8 cellular contexts compared by ENCODE assay signal in the genomic region with DNA sequence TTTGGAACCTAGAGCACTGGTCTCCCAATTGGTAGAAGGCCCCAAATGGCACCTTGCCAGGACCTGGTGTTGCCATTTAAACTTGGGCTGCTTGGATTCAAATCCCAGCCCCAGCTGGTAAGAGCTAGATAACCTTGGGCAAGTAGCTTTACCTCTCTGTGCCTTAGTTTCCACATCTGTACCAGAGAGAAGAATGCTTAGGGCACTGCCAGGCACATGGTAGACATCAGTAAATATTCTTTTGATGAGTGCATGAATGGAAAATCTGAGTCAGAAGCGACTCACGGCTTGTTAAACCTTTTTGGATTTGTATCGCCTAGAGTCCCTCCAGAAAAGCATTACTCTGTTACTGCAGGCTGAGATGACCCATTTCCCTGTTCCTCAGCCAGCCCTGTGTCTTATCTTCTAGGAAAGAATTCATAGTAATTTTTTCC.
DNase-seq lines count a peak whose midpoint lies in the region; ATAC-seq and TF ChIP-seq lines count a peak whose summit lies in the region.

No MANE protein-coding gene starts in this region.

- DNase-seq in AG09319 (ENCODE audit: extremely low read depth, low read depth): peak; percentile 66
- peak; percentile 88 for DNase-seq in HFF-Myc (ENCODE audit: extremely low read depth, low read depth)
- peak; percentile 82 for DNase-seq in adipocyte (ENCODE audit: low read depth)
- DNase-seq in kidney epithelial cell (ENCODE audit: low read depth): peak; percentile 76
- DNase-seq in mucosa of gallbladder (ENCODE audit: low spot score): no peak
- DNase-seq in AML-193 (lab: John Stamatoyannopoulos, UW): no peak
- no peak for DNase-seq in suprapubic skin (ENCODE audit: low spot score in 2 of 2)

- whole genome bisulfite sequencing in suprapubic skin: 35% methylated on average over 3 of the region's 3 CpGs

- H3K4me3 ChIP-seq in HFF-Myc (replicated peaks; ENCODE audit: low read depth, low read length) (no peak overlapping the region), adipocyte (ENCODE audit: low read length) (no peak overlapping the region), kidney epithelial cell (ENCODE audit: low read depth, low read length) (no peak overlapping the region), suprapubic skin (no peak overlapping the region)

- H3K36me3 ChIP-seq in adipocyte (ENCODE audit: control insufficient read depth, insufficient read depth, low read length, severe bottlenecking): no peaks in the 10 kb centered on the region
- no peaks in the 10 kb centered on the region for H3K36me3 ChIP-seq in kidney epithelial cell (ENCODE audit: control insufficient read depth, insufficient read depth, low read length)
- no peaks in the 10 kb centered on the region for H3K36me3 ChIP-seq in suprapubic skin

- TF ChIP-seq EP300 in suprapubic skin (IDR thresholded peaks at IDR 0.05): no peak

- H3K9me3 ChIP-seq in adipocyte (ENCODE audit: control insufficient read depth, low read length): no peaks in the 10 kb centered on the region
- H3K9me3 ChIP-seq in suprapubic skin: no peaks in the 10 kb centered on the region

- no peak for TF ChIP-seq CTCF in AG09319 (IDR thresholded peaks at IDR 0.05; ENCODE audit: low read depth, low read length)
- TF ChIP-seq CTCF in HFF-Myc (IDR thresholded peaks at IDR 0.05; ENCODE audit: low read depth, low read length, missing control alignments): no peak
- TF ChIP-seq CTCF in kidney epithelial cell (IDR thresholded peaks at IDR 0.05; ENCODE audit: insufficient read depth, low read length, poor library complexity, severe bottlenecking): no peak
- no peak for TF ChIP-seq CTCF in suprapubic skin (IDR thresholded peaks at IDR 0.05)

- ATAC-seq in HG02981 (IDR thresholded peaks at IDR 0.05; ENCODE audit: unreplicated experiment): no peak

- H3K9ac ChIP-seq in adipocyte (ENCODE audit: low read length): peak overlapping the region; percentile 70

- no peaks in the 10 kb centered on the region for H3K27me3 ChIP-seq in adipocyte (replicated peaks; ENCODE audit: control insufficient read depth, insufficient read depth, low read length)
- H3K27me3 ChIP-seq in kidney epithelial cell (ENCODE audit: control insufficient read depth, insufficient read depth, low read length): no peaks in the 10 kb centered on the region
- no peaks in the 10 kb centered on the region for H3K27me3 ChIP-seq in suprapubic skin

- peaks cover 25% of the 10 kb centered on the region for H3K4me1 ChIP-seq in adipocyte (ENCODE audit: control insufficient read depth, insufficient read depth, low read length)
- H3K4me1 ChIP-seq in suprapubic skin: peaks cover 17% of the 10 kb centered on the region

- H3K27ac ChIP-seq in suprapubic skin: no peak overlapping the region

- TF ChIP-seq POLR2A in suprapubic skin (IDR thresholded peaks at IDR 0.05): no peak

Comparison
In these comparisons a context has a peak if more than half of its experiments do, and no peak if none do; other contexts are left out.
1. DNase-seq: peak in AG09319 (single experiment), HFF-Myc (single experiment), adipocyte (single experiment) and kidney epithelial cell (single experiment); none in mucosa of gallbladder (single experiment), AML-193 (0 of 2) and suprapubic skin (0 of 2).